Comparison of ENCODE assay signal across 8 cellular contexts in genomic region chr3:188946837-188947236, GRCh38.
DNase-seq lines count a peak whose midpoint lies in the region; ATAC-seq and TF ChIP-seq lines count a peak whose summit lies in the region.

No MANE protein-coding gene starts in this region.

- H3F3A ChIP-seq in DOHH2 (ENCODE audit: control insufficient read depth, insufficient read depth) = no peaks in the 10 kb centered on the region

- no peak for TF ChIP-seq CTCF in DOHH2 (IDR thresholded peaks at IDR 0.05; ENCODE audit: low read depth, low read length, poor library complexity, severe bottlenecking)

- H3K4me3 ChIP-seq in DOHH2 (ENCODE audit: low read length) = peak overlapping the region; percentile 30
- peak overlapping the region; percentile 81 for H3K4me3 ChIP-seq in adipocyte (ENCODE audit: low read length)
- H3K4me3 ChIP-seq in right cardiac atrium (ENCODE audit: low read length) = peak overlapping the region; percentile 41

- no peak for ATAC-seq in right cardiac atrium
- ATAC-seq in GM18873 (IDR thresholded peaks at IDR 0.05; ENCODE audit: low FRiP score, unreplicated experiment) = no peak

- no peak for DNase-seq in adipocyte (ENCODE audit: low read depth)
- DNase-seq in right cardiac atrium = no peak
- DNase-seq in renal cortical epithelial cell (ENCODE audit: low read depth) = peak; percentile 41
- no peak for DNase-seq in stimulated activated CD4-positive, alpha-beta T cell treated with anti-CD3 and anti-CD28 coated beads, Interleukin-4, amount 100 ng/mL, for 1 hour
- no peak for DNase-seq in middle frontal gyrus (ENCODE audit: extremely low spot score, low spot score)
- no peak for DNase-seq in occipital lobe (lab: John Stamatoyannopoulos, UW)

- H3K9me3 ChIP-seq in DOHH2 (ENCODE audit: control insufficient read depth, insufficient read depth, low read length) = no peaks in the 10 kb centered on the region
- H3K9me3 ChIP-seq in adipocyte (ENCODE audit: control insufficient read depth, low read length) = no peaks in the 10 kb centered on the region
- H3K9me3 ChIP-seq in right cardiac atrium (ENCODE audit: control insufficient read depth, low read length) = no peaks in the 10 kb centered on the region

- intact Hi-C loops in right cardiac atrium (cut with DNase I) = loop anchor here in 1 of 4 donors (10.0 kb wide), 1 partner anchor 352 kb away; no protein-coding TSS in a partner anchor

- H3K4me2 ChIP-seq in DOHH2 (ENCODE audit: low read length) = peak overlapping the region; percentile 52

- no peaks in the 10 kb centered on the region for H3K9me2 ChIP-seq in DOHH2 (replicated peaks; ENCODE audit: control insufficient read depth, low read length)

- no peaks in the 10 kb centered on the region for H3K27me3 ChIP-seq in DOHH2 (ENCODE audit: control insufficient read depth, low read length)
- no peaks in the 10 kb centered on the region for H3K27me3 ChIP-seq in adipocyte (replicated peaks; ENCODE audit: control insufficient read depth, insufficient read depth, low read length)
- H3K27me3 ChIP-seq in right cardiac atrium (ENCODE audit: control insufficient read depth, insufficient read depth) = no peaks in the 10 kb centered on the region

- H3K9ac ChIP-seq in adipocyte (ENCODE audit: low read length) = peak overlapping the region; percentile 93

- H4K20me1 ChIP-seq in DOHH2 (ENCODE audit: control insufficient read depth, insufficient read depth, low read depth, low read length) = no peaks in the 10 kb centered on the region

- no peaks in the 10 kb centered on the region for H3K79me2 ChIP-seq in DOHH2 (ENCODE audit: control insufficient read depth, low read length)

- peaks cover 36% of the 10 kb centered on the region for H3K4me1 ChIP-seq in DOHH2 (ENCODE audit: control insufficient read depth, low read length)
- H3K4me1 ChIP-seq in adipocyte (ENCODE audit: control insufficient read depth, insufficient read depth, low read length) = peaks cover 84% of the 10 kb centered on the region
- H3K4me1 ChIP-seq in right cardiac atrium (ENCODE audit: control insufficient read depth, insufficient read depth, low read length) = peaks cover 29% of the 10 kb centered on the region

- WGBS in right cardiac atrium = 52% methylated on average over 8 of the region's 8 CpGs

- H3K36me3 ChIP-seq in DOHH2 (ENCODE audit: control insufficient read depth, low read length) (no peaks in the 10 kb centered on the region), adipocyte (ENCODE audit: control insufficient read depth, insufficient read depth, low read length, severe bottlenecking) (no peaks in the 10 kb centered on the region)

- H3K27ac ChIP-seq in DOHH2 (ENCODE audit: low read depth, low read length) (peak overlapping the region; percentile 15; the same call in 1 of the 2 replicates), right cardiac atrium (ENCODE audit: low read length) (peak overlapping the region; percentile 97)

Comparison
In these comparisons a context has a peak if more than half of its experiments do, and no peak if none do; other contexts are left out.
1. H3K4me3 ChIP-seq: peak in every context shown above with its lines; median percentile 81 in adipocyte; 41 in right cardiac atrium; 30 in DOHH2.